In the genomic region with DNA sequence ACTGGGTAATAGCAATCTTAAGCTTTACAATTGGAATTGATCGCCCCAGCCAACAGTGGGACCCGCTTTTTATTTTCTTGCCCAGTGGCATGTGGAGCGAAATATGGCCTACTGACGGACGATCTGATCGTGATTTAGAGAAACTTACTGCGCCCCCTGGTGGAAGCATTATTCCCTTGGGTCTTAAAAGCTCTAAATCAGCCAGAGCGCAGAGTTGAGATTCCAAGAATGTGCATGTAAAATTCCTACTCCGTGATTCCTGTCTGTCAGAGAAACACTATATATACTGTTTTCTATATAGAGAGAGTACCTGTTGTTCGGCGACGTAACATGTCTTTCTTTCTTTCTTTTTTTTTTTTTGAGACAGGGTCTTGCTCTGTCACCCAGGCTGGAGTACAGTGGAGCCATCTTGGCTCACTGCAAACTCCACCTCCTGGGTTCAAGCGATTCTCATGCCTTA, we compare ENCODE assay signal across 8 cellular contexts. TPM values are rescaled to one million over a fixed set of nuclear protein-coding genes. Genes with fewer than 3 reads are reported as not detected.
A peak's percentile ranks its signal among the peaks of the same experiment; 100 is the strongest.
DNase-seq lines count a peak whose midpoint lies in the region; ATAC-seq and TF ChIP-seq lines count a peak whose summit lies in the region.

No MANE protein-coding gene starts in this region.

- peaks cover 2% of the 10 kb centered on the region for H3K36me3 Mint-ChIP-seq in activated naive CD4-positive, alpha-beta T cell treated with anti-CD3 and anti-CD28 coated beads for 36 hours (ENCODE audit: low read depth)
- H3K36me3 Mint-ChIP-seq in glutamatergic neuron (ENCODE audit: unreplicated experiment) (no peaks in the 10 kb centered on the region), type B pancreatic cell (no peaks in the 10 kb centered on the region)

- peaks cover 24% of the 10 kb centered on the region for H3K4me1 ChIP-seq in DOHH2 (ENCODE audit: control insufficient read depth, low read length)

- H4K20me1 ChIP-seq in DOHH2 (ENCODE audit: control insufficient read depth, insufficient read depth, low read depth, low read length): peaks cover 4% of the 10 kb centered on the region; the same call in 1 of the 2 replicates

- H3K9me3 ChIP-seq in DOHH2 (ENCODE audit: control insufficient read depth, insufficient read depth, low read length): no peaks in the 10 kb centered on the region

- peaks cover 14% of the 10 kb centered on the region for H3K79me2 ChIP-seq in DOHH2 (ENCODE audit: control insufficient read depth, low read length)

- no peak overlapping the region for H3K4me3 Mint-ChIP-seq in activated naive CD4-positive, alpha-beta T cell treated with anti-CD3 and anti-CD28 coated beads for 36 hours
- no peak overlapping the region for H3K4me3 Mint-ChIP-seq in glutamatergic neuron (ENCODE audit: unreplicated experiment)
- H3K4me3 Mint-ChIP-seq in type B pancreatic cell: peak overlapping the region; percentile 31

- no peaks in the 10 kb centered on the region for H3K9me2 ChIP-seq in DOHH2 (replicated peaks; ENCODE audit: control insufficient read depth, low read length)

- H3K27ac Mint-ChIP-seq in activated naive CD4-positive, alpha-beta T cell treated with anti-CD3 and anti-CD28 coated beads for 36 hours: no peak overlapping the region
- H3K27ac Mint-ChIP-seq in glutamatergic neuron (ENCODE audit: unreplicated experiment) (no peak overlapping the region), type B pancreatic cell (peak overlapping the region; percentile 73)

- CTCF ChIA-PET in activated naive CD4-positive, alpha-beta T cell treated with anti-CD3 and anti-CD28 coated beads for 36 hours (lab: Charles Lee): interaction anchor here (0.5 to 9.2 kb wide), 43 partner anchors 8 to 514 kb away, joined by 3 to 161 read pairs (median 4); a partner anchor contains a TSS

- no peaks in the 10 kb centered on the region for H3K27me3 ChIP-seq in DOHH2 (ENCODE audit: control insufficient read depth, low read length)

- peak overlapping the region; percentile 73 for H3K27ac ChIP-seq in DOHH2 (ENCODE audit: low read depth, low read length)

- peaks cover 11% of the 10 kb centered on the region for H3K4me1 Mint-ChIP-seq in activated naive CD4-positive, alpha-beta T cell treated with anti-CD3 and anti-CD28 coated beads for 36 hours (ENCODE audit: low read depth)
- peaks cover 3% of the 10 kb centered on the region for H3K4me1 Mint-ChIP-seq in glutamatergic neuron (ENCODE audit: low read depth, unreplicated experiment)
- peaks cover 16% of the 10 kb centered on the region for H3K4me1 Mint-ChIP-seq in type B pancreatic cell (ENCODE audit: unreplicated experiment)

- peaks cover 5% of the 10 kb centered on the region for H3K36me3 ChIP-seq in DOHH2 (ENCODE audit: control insufficient read depth, low read length)

- H3K9me3 Mint-ChIP-seq in activated naive CD4-positive, alpha-beta T cell treated with anti-CD3 and anti-CD28 coated beads for 36 hours: no peaks in the 10 kb centered on the region
- H3K9me3 Mint-ChIP-seq in glutamatergic neuron (ENCODE audit: unreplicated experiment) (peaks cover 5% of the 10 kb centered on the region), type B pancreatic cell (no peaks in the 10 kb centered on the region)

- no peaks in the 10 kb centered on the region for H3K27me3 Mint-ChIP-seq in activated naive CD4-positive, alpha-beta T cell treated with anti-CD3 and anti-CD28 coated beads for 36 hours (ENCODE audit: low read depth)
- peaks cover 5% of the 10 kb centered on the region for H3K27me3 Mint-ChIP-seq in glutamatergic neuron (ENCODE audit: unreplicated experiment)
- peaks cover 3% of the 10 kb centered on the region for H3K27me3 Mint-ChIP-seq in type B pancreatic cell

- intact Hi-C loops in activated naive CD4-positive, alpha-beta T cell treated with anti-CD3 and anti-CD28 coated beads for 36 hours (cut with micrococcal nuclease): loop anchor here (1.0 to 5.0 kb wide), 8 partner anchors 15 to 317 kb away; a partner anchor contains a TSS

- peak; percentile 74 for TF ChIP-seq CTCF in DOHH2 (IDR thresholded peaks at IDR 0.05; ENCODE audit: low read depth, low read length, poor library complexity, severe bottlenecking)
- TF ChIP-seq CTCF in NB4 (IDR thresholded peaks at IDR 0.05; ENCODE audit: low read depth, low read length): peak; percentile 71
- peak; percentile 96 for TF ChIP-seq CTCF in glutamatergic neuron (IDR thresholded peaks at IDR 0.05; ENCODE audit: partially characterized antibody, unreplicated experiment)
- TF ChIP-seq CTCF in type B pancreatic cell (conservative IDR thresholded peaks at IDR 0.05): peak; percentile 92

- in situ Hi-C loops in SK-MEL-5 (cut with HindIII; ENCODE audit: low pct_unique_long_range_greater_than_20kb, low sequenced_read_pairs): no loop called here

- H3F3A ChIP-seq in DOHH2 (ENCODE audit: control insufficient read depth, insufficient read depth): peaks cover 13% of the 10 kb centered on the region

- DNase-seq in NB4 (ENCODE audit: low read depth) (peak; percentile 93), SK-MEL-5 (ENCODE audit: low read depth, low spot score) (peak; percentile 89), glutamatergic neuron (peak; percentile 84), pons (ENCODE audit: low spot score) (peak; percentile 96), type B pancreatic cell (ENCODE audit: extremely low spot score, unreplicated experiment) (peak; percentile 83)
- DNase-seq in activated naive CD4-positive, alpha-beta T cell treated with anti-CD3 and anti-CD28 coated beads for 36 hours: peak; percentile 96

- peak overlapping the region; percentile 79 for H3K4me2 ChIP-seq in DOHH2 (ENCODE audit: low read length)

- ATAC-seq in GM18909 (IDR thresholded peaks at IDR 0.05; ENCODE audit: poor library complexity, unreplicated experiment): no peak

- H3K4me3 ChIP-seq in DOHH2 (ENCODE audit: low read length) (peak overlapping the region; percentile 70), NB4 (ENCODE audit: low read depth, low read length) (peak overlapping the region; percentile 33)

- peak; percentile 24 for TF ChIP-seq POLR2A in NB4 (IDR thresholded peaks at IDR 0.05; ENCODE audit: extremely low read depth, insufficient read length)

RNA-seq across cellular contexts. Expression of a gene that starts 3.7 kb away (rescaled TPM):
- total RNA-seq in SK-MEL-5 (2014; rRNA removed; shearing (Covaris generic)): 21.6 and 22.9 TPM in 2 replicates
- 34.5 and 36.2 TPM in 2 replicates for polyA plus RNA-seq in SK-MEL-5 (2015; cell fraction: cytosol; rRNA removed)
- polyA plus RNA-seq in SK-MEL-5 (2015; cell fraction: nucleus; rRNA removed): 45.1 and 46.2 TPM in 2 replicates
- 10 to 100 TPM; 61.3 to 63.0 TPM for total RNA-seq in activated naive CD4-positive, alpha-beta T cell treated with anti-CD3 and anti-CD28 coated beads for 36 hours
- 121 TPM for total RNA-seq in glutamatergic neuron (ENCODE audit: unreplicated experiment)
- total RNA-seq in type B pancreatic cell (ENCODE audit: low replicate concordance): 64.7 and 85.5 TPM in 2 replicates

RNA-seq across cellular contexts. Expression of a gene that starts 15.3 kb away (rescaled TPM):
- total RNA-seq in SK-MEL-5 (2014; rRNA removed; shearing (Covaris generic)): 0.42 and 1.2 TPM in 2 replicates
- 1.6 and 3.7 TPM in 2 replicates for polyA plus RNA-seq in SK-MEL-5 (2015; cell fraction: cytosol; rRNA removed)
- 3.4 TPM in 1 of 2 replicates, not detected in the other for polyA plus RNA-seq in SK-MEL-5 (2015; cell fraction: nucleus; rRNA removed)
- total RNA-seq in activated naive CD4-positive, alpha-beta T cell treated with anti-CD3 and anti-CD28 coated beads for 36 hours: 1 to 10 TPM in 1 of 2 experiments, under 1 TPM in 1; 0.57 to 1.5 TPM
- total RNA-seq in glutamatergic neuron (ENCODE audit: unreplicated experiment): 23.5 TPM
- total RNA-seq in type B pancreatic cell (ENCODE audit: low replicate concordance): 9.4 and 12.9 TPM in 2 replicates

RNA-seq across cellular contexts. Expression of a gene that starts 24.6 kb away (rescaled TPM):
- total RNA-seq in SK-MEL-5 (2014; rRNA removed; shearing (Covaris generic)): 0.88 and 1.0 TPM in 2 replicates
- 0.38 and 0.46 TPM in 2 replicates for polyA plus RNA-seq in SK-MEL-5 (2015; cell fraction: cytosol; rRNA removed)
- polyA plus RNA-seq in SK-MEL-5 (2015; cell fraction: nucleus; rRNA removed): 1.3 TPM in 1 of 2 replicates, not detected in the other
- total RNA-seq in activated naive CD4-positive, alpha-beta T cell treated with anti-CD3 and anti-CD28 coated beads for 36 hours: under 1 TPM; 0.32 to 0.62 TPM
- 3.8 TPM for total RNA-seq in glutamatergic neuron (ENCODE audit: unreplicated experiment)
- 1.2 and 1.3 TPM in 2 replicates for total RNA-seq in type B pancreatic cell (ENCODE audit: low replicate concordance)

RNA-seq across cellular contexts. Expression of a gene that starts 52.5 kb away (rescaled TPM):
- 3.4 and 4.6 TPM in 2 replicates for total RNA-seq in SK-MEL-5 (2014; rRNA removed; shearing (Covaris generic))
- 4.9 and 9.4 TPM in 2 replicates for polyA plus RNA-seq in SK-MEL-5 (2015; cell fraction: cytosol; rRNA removed)
- polyA plus RNA-seq in SK-MEL-5 (2015; cell fraction: nucleus; rRNA removed): 24.3 and 28.9 TPM in 2 replicates
- total RNA-seq in activated naive CD4-positive, alpha-beta T cell treated with anti-CD3 and anti-CD28 coated beads for 36 hours: 10 to 100 TPM; 10.4 to 12.1 TPM
- 0.25 TPM for total RNA-seq in glutamatergic neuron (ENCODE audit: unreplicated experiment)
- total RNA-seq in type B pancreatic cell (ENCODE audit: low replicate concordance): 1.9 and 5.6 TPM in 2 replicates

RNA-seq across cellular contexts. Expression of a gene that starts 56.5 kb away (rescaled TPM):
- total RNA-seq in SK-MEL-5 (2014; rRNA removed; shearing (Covaris generic)): 36.4 and 37.5 TPM in 2 replicates
- polyA plus RNA-seq in SK-MEL-5 (2015; cell fraction: cytosol; rRNA removed): 71.8 and 107 TPM in 2 replicates
- 89.4 and 95.0 TPM in 2 replicates for polyA plus RNA-seq in SK-MEL-5 (2015; cell fraction: nucleus; rRNA removed)
- 10 to 100 TPM; 38.2 to 40.0 TPM for total RNA-seq in activated naive CD4-positive, alpha-beta T cell treated with anti-CD3 and anti-CD28 coated beads for 36 hours
- total RNA-seq in glutamatergic neuron (ENCODE audit: unreplicated experiment) (11.1 TPM), type B pancreatic cell (ENCODE audit: low replicate concordance) (35.0 and 41.8 TPM in 2 replicates)
